15 cellular contexts compared by ENCODE assay signal in genomic region chr1:193680247-193680923, GRCh38.
DNase-seq lines count a peak whose midpoint lies in the region; FAIRE-seq and TF ChIP-seq lines count a peak whose summit lies in the region.
"Had no signal": no experiment of that assay in that cellular context is flagged by ENCODE, and none has a peak within 500 bp of the region (broad histone marks: within the 10 kb centered on the region; RNA-seq: fewer than 3 reads in every experiment).

No MANE protein-coding gene starts in this region.

- H4K5ac ChIP-seq in H1 (ENCODE audit: insufficient read length, low read depth, low read length): no peak overlapping the region

- no peaks in the 10 kb centered on the region for H3K27me3 Mint-ChIP-seq in Caco-2 (ENCODE audit: insufficient read depth, unreplicated experiment)
- H3K27me3 Mint-ChIP-seq: CD4-positive, alpha-beta memory T cell had no signal

- intact Hi-C loops in Caco-2 (cut with micrococcal nuclease; ENCODE audit: unreplicated experiment): no loop called here

- H3K18ac ChIP-seq in H1 (ENCODE audit: extremely low read depth, low read length): no peak overlapping the region

- H4K91ac ChIP-seq in H1 (replicated peaks; ENCODE audit: insufficient read length, low read length): no peak overlapping the region

- H3K27ac ChIP-seq in HUES6 (ENCODE audit: low read depth, low read length) (0 out of 2 replicates have a peak overlapping the region, but pooled peaks have one; percentile 5), H1 (ENCODE audit: low read depth, low read length) (no peak overlapping the region)

- H3K4me2 ChIP-seq in H1 (ENCODE audit: insufficient read depth in 1 of 2, low read depth in 2 of 2, low read length in 2 of 2): no peak overlapping the region; a peak in 1 of 4 replicates

- CTCF ChIA-PET in H1 (lab: Charles Lee; ENCODE audit: partially characterized antibody): interaction anchor here (0.8 to 1.3 kb wide), 3 partner anchors 50 to 322 kb away, joined by 3 to 4 read pairs (median 3); no protein-coding TSS in a partner anchor
- CTCF ChIA-PET in Caco-2 (lab: Charles Lee): no interaction called here

- no peak overlapping the region for H3K23ac ChIP-seq in H1 (ENCODE audit: insufficient read length)

- H3K27me3 ChIP-seq in HUES6 (ENCODE audit: control insufficient read depth, insufficient read depth, low read length): no peaks in the 10 kb centered on the region
- H3K27me3 ChIP-seq in H1 (replicated peaks in 1 of 4; ENCODE audit: control insufficient read depth in 3 of 4, extremely low read depth in 1 of 4, insufficient read depth in 3 of 4, low read length in 3 of 4): no peaks in the 10 kb centered on the region
- H3K27me3 ChIP-seq in Caco-2 (replicated peaks; ENCODE audit: control insufficient read depth, insufficient read depth, low read length): no peaks in the 10 kb centered on the region
- H3K27me3 ChIP-seq: BE2C had no signal

- no peak overlapping the region for H2AFZ ChIP-seq in H1 (ENCODE audit: low read length)

- H3K4me1 Mint-ChIP-seq in Caco-2 (ENCODE audit: low read depth, unreplicated experiment): no peaks in the 10 kb centered on the region
- H3K4me1 Mint-ChIP-seq: CD4-positive, alpha-beta memory T cell had no signal

- FAIRE-seq in H1 (lab: Jason Lieb, UNC): no peak

- H3K4me1 ChIP-seq in HUES6 (ENCODE audit: control insufficient read depth, insufficient read depth, low read length) (peaks cover 9% of the 10 kb centered on the region), H1 (replicated peaks in 1 of 4; ENCODE audit: control insufficient read depth in 3 of 4, insufficient read depth in 4 of 4, low read length in 3 of 4) (peaks cover 0 to 4% (median 2%) of the 10 kb centered on the region in 4 experiments; a peak in 3 of 7 replicates), Caco-2 (no peaks in the 10 kb centered on the region)
- H3K4me1 ChIP-seq: BE2C had no signal

- no peak overlapping the region for H2BK20ac ChIP-seq in H1 (ENCODE audit: low read length)

- TF ChIP-seq POLR2A in H1 (IDR thresholded peaks at IDR 0.05; ENCODE audit: control extremely low read depth in 1 of 2, low read depth in 2 of 2, low read length in 2 of 2): no peak

- no peak overlapping the region for H3K4ac ChIP-seq in H1 (replicated peaks; ENCODE audit: insufficient read length, low read depth, low read length)

- BruUV-seq in Caco-2 (replicated peaks; lab: Mats Ljungman, UMichigan): no TSS peak

- 86% methylated on average over 1 of the region's 1 CpG; no CpG with 5 or more reads in 1 of the 2 experiments for WGBS in H1 (ENCODE audit: extremely low coverage in 1 of 2, insufficient coverage in 1 of 2, insufficient read length in 1 of 2, insufficient replicate concordance in 2 of 2, low coverage in 1 of 2, low lambda C conversion rate in 2 of 2, missing lambda C conversion rate in 1 of 2), 2 experiments

- no peak overlapping the region for H3K56ac ChIP-seq in H1 (replicated peaks; ENCODE audit: insufficient read length, low read depth, low read length)

- POLR2A ChIA-PET in H1 (lab: Charles Lee; ENCODE audit: partially characterized antibody) (no interaction called here), Caco-2 (lab: Charles Lee) (no interaction called here)

- no peaks in the 10 kb centered on the region for H3K36me3 ChIP-seq in HUES6 (ENCODE audit: control insufficient read depth, insufficient read depth, low read length)
- H3K36me3 ChIP-seq in H1 (ENCODE audit: control insufficient read depth in 2 of 4, insufficient read depth in 4 of 4, low read length in 3 of 4): no peaks in the 10 kb centered on the region
- no peaks in the 10 kb centered on the region for H3K36me3 ChIP-seq in Caco-2 (ENCODE audit: control insufficient read depth, insufficient read depth, low read length)
- H3K36me3 ChIP-seq: BE2C had no signal

- no peaks in the 10 kb centered on the region for H3K9me3 ChIP-seq in HUES6 (ENCODE audit: control insufficient read depth, insufficient read depth, low read depth, low read length)
- H3K9me3 ChIP-seq in H1 (ENCODE audit: insufficient read depth in 2 of 2, low read depth in 1 of 2, low read length in 1 of 2): no peaks in the 10 kb centered on the region
- H3K9me3 ChIP-seq in Caco-2: no peaks in the 10 kb centered on the region
- H3K9me3 ChIP-seq: BE2C had no signal

- TF ChIP-seq RAD21 in H1 (IDR thresholded peaks at IDR 0.05 in 1 of 2, conservative IDR thresholded peaks at IDR 0.05 in 1 of 2; ENCODE audit: low read depth in 2 of 2, low read length in 2 of 2): no peak

- no peak overlapping the region for H2AK5ac ChIP-seq in H1 (ENCODE audit: low read depth, low read length)

- no peaks in the 10 kb centered on the region for H3K79me2 ChIP-seq in H1 (ENCODE audit: control insufficient read depth in 1 of 2, insufficient read depth in 2 of 2, low read length in 2 of 2)

- H3K14ac ChIP-seq in H1 (ENCODE audit: insufficient read length): no peak overlapping the region

- H2BK5ac ChIP-seq in H1 (ENCODE audit: low read depth, low read length): no peak overlapping the region

- H4K20me1 ChIP-seq in H1 (replicated peaks in 1 of 2; ENCODE audit: control insufficient read depth in 1 of 2, insufficient read depth in 2 of 2, low read length in 2 of 2): no peaks in the 10 kb centered on the region

- H4K8ac ChIP-seq in H1 (ENCODE audit: extremely low read depth, insufficient read depth, low read length): no peak overlapping the region

- TF ChIP-seq CTCF in H1 (IDR thresholded peaks at IDR 0.05; ENCODE audit: control extremely low read depth in 1 of 3, insufficient read depth in 1 of 3, low read depth in 1 of 3, low read length in 3 of 3) (no peak), retinal pigment epithelial cell (conservative IDR thresholded peaks at IDR 0.05; ENCODE audit: low read depth, low read length) (no peak), Caco-2 (IDR thresholded peaks at IDR 0.05; ENCODE audit: insufficient read depth in 1 of 2, low read depth in 1 of 2, low read length in 1 of 2, severe bottlenecking in 1 of 2, unreplicated experiment in 1 of 2) (no peak)

- H3K4me3 ChIP-seq in HUES6 (ENCODE audit: low read depth, low read length): no peak overlapping the region
- no peak overlapping the region for H3K4me3 ChIP-seq in H1 (ENCODE audit: extremely low read depth in 1 of 4, insufficient read depth in 2 of 4, low read depth in 3 of 4, low read length in 4 of 4)
- no peak overlapping the region for H3K4me3 ChIP-seq in retinal pigment epithelial cell (ENCODE audit: low read length)
- no peak overlapping the region for H3K4me3 ChIP-seq in Caco-2 (ENCODE audit: low read depth, low read length)

- H3K27ac Mint-ChIP-seq in Caco-2 (ENCODE audit: unreplicated experiment): no peak overlapping the region
- H3K27ac Mint-ChIP-seq: CD4-positive, alpha-beta memory T cell had no signal

- no peak overlapping the region for H2BK12ac ChIP-seq in H1 (ENCODE audit: low read depth, low read length)

- H2BK120ac ChIP-seq in H1 (replicated peaks; ENCODE audit: low read depth, low read length): no peak overlapping the region

- H3K23me2 ChIP-seq in H1 (ENCODE audit: low read depth, low read length): peaks cover 2% of the 10 kb centered on the region; the same call in 1 of the 2 replicates

- 0 out of 2 replicates have a peak overlapping the region, but pooled peaks have one; percentile 63 for H2BK15ac ChIP-seq in H1 (ENCODE audit: low read length)

- no peak overlapping the region for H3K4me3 Mint-ChIP-seq in Caco-2 (ENCODE audit: unreplicated experiment)
- H3K4me3 Mint-ChIP-seq: CD4-positive, alpha-beta memory T cell had no signal

- H3K79me1 ChIP-seq in H1 (ENCODE audit: low read depth, low read length): no peaks in the 10 kb centered on the region

- DNase-seq in SK-N-DZ (ENCODE audit: low spot score) (peak; percentile 9), H1 (ENCODE audit: low read depth in 1 of 2, low spot score in 2 of 2) (no peak), retinal pigment epithelial cell (ENCODE audit: low read depth) (peak; percentile 72), GM19238 (ENCODE audit: insufficient read length, low spot score) (no peak), HK-2 (ENCODE audit: unreplicated experiment) (no peak), Caco-2 (no peak)
- DNase-seq: BE2C; CD4-positive, alpha-beta memory T cell; DMS79; NCI-H1048; NCI-H1436 treated with DMSO at 0.1 percent for 48 hours; NCI-H2029 treated with DMSO at 0.1 percent for 48 hours; NCI-H510A; NCI-H774 had no signal

- no peaks in the 10 kb centered on the region for H3K9me3 Mint-ChIP-seq in Caco-2 (ENCODE audit: unreplicated experiment)

- TF ChIP-seq EP300 in H1 (IDR thresholded peaks at IDR 0.05; ENCODE audit: borderline replicate concordance in 1 of 2, low read depth in 2 of 2, low read length in 2 of 2): no peak

- H3K9ac ChIP-seq in HUES6 (ENCODE audit: low read length): no peak overlapping the region
- H3K9ac ChIP-seq in H1 (replicated peaks in 1 of 4; ENCODE audit: extremely low read depth in 1 of 4, low read depth in 3 of 4, low read length in 3 of 4): no peak overlapping the region

- H3K36me3 Mint-ChIP-seq in Caco-2 (ENCODE audit: insufficient read depth, unreplicated experiment): no peaks in the 10 kb centered on the region
- H3K36me3 Mint-ChIP-seq: CD4-positive, alpha-beta memory T cell had no signal

TF ChIP-seq in H1, 55 proteins besides CTCF, POLR2A, EP300 and RAD21 (continues in another document):
- TF ChIP-seq E2F6 (IDR thresholded peaks at IDR 0.05): no peak
- no peak for TF ChIP-seq JUN (IDR thresholded peaks at IDR 0.05; ENCODE audit: low read depth, low read length)
- no peak for TF ChIP-seq ATF3 (IDR thresholded peaks at IDR 0.05; ENCODE audit: insufficient read depth, low read depth, low read length)
- no peak for TF ChIP-seq GABPA (IDR thresholded peaks at IDR 0.05; ENCODE audit: borderline replicate concordance, insufficient read depth, low read length)
- TF ChIP-seq SIRT6 (IDR thresholded peaks at IDR 0.05; ENCODE audit: low read length): no peak
- no peak for TF ChIP-seq BCL11A (IDR thresholded peaks at IDR 0.05; ENCODE audit: low read depth in 2 of 2, low read length in 2 of 2)
- no peak for TF ChIP-seq CBX8 (IDR thresholded peaks at IDR 0.05; ENCODE audit: borderline replicate concordance, low read depth, low read length)
- no peak for TF ChIP-seq GTF2F1 (IDR thresholded peaks at IDR 0.05; ENCODE audit: borderline replicate concordance, low read depth, low read length)
- no peak for TF ChIP-seq CHD2 (IDR thresholded peaks at IDR 0.05; ENCODE audit: low read length)
- TF ChIP-seq CREB1 (IDR thresholded peaks at IDR 0.05): no peak
- TF ChIP-seq CEBPB (IDR thresholded peaks at IDR 0.05; ENCODE audit: low read depth, low read length): no peak
- TF ChIP-seq RXRA (IDR thresholded peaks at IDR 0.05; ENCODE audit: insufficient read depth, low read depth, low read length): no peak

Comparison
In these comparisons a context has a peak if more than half of its experiments do, and no peak if none do; other contexts are left out.
1. DNase-seq: peak in SK-N-DZ (single experiment) and retinal pigment epithelial cell (single experiment); none in H1 (0 of 2), GM19238 (single experiment), HK-2 (single experiment) and Caco-2 (0 of 2).